ENCODE assay signal across 1 cellular context in genomic region chr6:154615483-154616025, GRCh38.
TF ChIP-seq lines count a peak whose summit lies in the region.

No MANE protein-coding gene starts in this region.

TF ChIP-seq in HEK293, 187 proteins besides CTCF, POLR2A, EP300 and RAD21 (continued from another document):
- no peak for TF ChIP-seq ZNF747 (tag by site-specific recombination; IDR thresholded peaks at IDR 0.05)
